In genomic region chr20:41086402-41087324, GRCh38 we compare ENCODE assay signal across 1 cellular context.
TF ChIP-seq lines count a peak whose summit lies in the region.

No MANE protein-coding gene starts in this region.

TF ChIP-seq in K562, 482 proteins besides CTCF, POLR2A, EP300 and RAD21 (continued from another document and continues in another):
- TF ChIP-seq ZBTB11 (CRISPR knock-in tag; IDR thresholded peaks at IDR 0.05): no peak; a peak in 1 of 6 replicates
- TF ChIP-seq HEY1 (CRISPR knock-in tag; IDR thresholded peaks at IDR 0.05; ENCODE audit: borderline replicate concordance): no peak; the same call in 1 of the 2 replicates
- no peak for TF ChIP-seq PTBP1 (IDR thresholded peaks at IDR 0.05; ENCODE audit: low read depth, low read length)
- no peak for TF ChIP-seq FOXO4 (CRISPR knock-in tag; IDR thresholded peaks at IDR 0.05)
- no peak for TF ChIP-seq KDM4B (IDR thresholded peaks at IDR 0.05; ENCODE audit: borderline replicate concordance in 2 of 2, low read depth in 1 of 2)
- TF ChIP-seq NCOA2 (IDR thresholded peaks at IDR 0.05; ENCODE audit: partially characterized antibody in 2 of 2): no peak
- no peak for TF ChIP-seq MTF1 (CRISPR knock-in tag; IDR thresholded peaks at IDR 0.05; ENCODE audit: borderline replicate concordance)
- TF ChIP-seq CHD1 (IDR thresholded peaks at IDR 0.05; ENCODE audit: low read length): no peak
- no peak for TF ChIP-seq ZNF3 (CRISPR knock-in tag; IDR thresholded peaks at IDR 0.05)
- TF ChIP-seq TCF15 (CRISPR knock-in tag; IDR thresholded peaks at IDR 0.05): no peak
- no peak for TF ChIP-seq FOXK2 (conservative IDR thresholded peaks at IDR 0.05 in 1 of 2, IDR thresholded peaks at IDR 0.05 in 1 of 2; ENCODE audit: low read depth in 2 of 2)
- peak; percentile 15 for TF ChIP-seq RBM25 (IDR thresholded peaks at IDR 0.05; ENCODE audit: low read depth, low read length, severe bottlenecking)
- TF ChIP-seq ZNF609 (CRISPR knock-in tag; IDR thresholded peaks at IDR 0.05; ENCODE audit: borderline replicate concordance): no peak
- TF ChIP-seq CBX1 (IDR thresholded peaks at IDR 0.05; ENCODE audit: low read depth): no peak
- no peak for TF ChIP-seq ZNF124 (CRISPR knock-in tag; IDR thresholded peaks at IDR 0.05)
- TF ChIP-seq MAZ (CRISPR knock-in tag; conservative IDR thresholded peaks at IDR 0.05 in 1 of 2, IDR thresholded peaks at IDR 0.05 in 1 of 2): peak in 1 of 2 experiments; percentile 48; a peak in 1 of 4 replicates
- TF ChIP-seq BRF1 (IDR thresholded peaks at IDR 0.05; ENCODE audit: borderline replicate concordance, extremely low read depth, insufficient read length): no peak
- peak; percentile 64 for TF ChIP-seq FOSL1 (tag; conservative IDR thresholded peaks at IDR 0.05)
- no peak for TF ChIP-seq HDAC6 (IDR thresholded peaks at IDR 0.05; ENCODE audit: low read depth, low read length)
- no peak for TF ChIP-seq GTF2B (IDR thresholded peaks at IDR 0.05; ENCODE audit: extremely low read depth, insufficient read length)
- no peak for TF ChIP-seq ZNF140 (CRISPR knock-in tag; IDR thresholded peaks at IDR 0.05)
- 0 out of 4 replicates have a peak, but pooled peaks of 1 of the 2 experiments have one; percentile 17 for TF ChIP-seq ARNT (IDR thresholded peaks at IDR 0.05)
- TF ChIP-seq ZBTB26 (CRISPR knock-in tag; IDR thresholded peaks at IDR 0.05): no peak
- TF ChIP-seq STAT6 (CRISPR knock-in tag; IDR thresholded peaks at IDR 0.05): no peak
- peak; percentile 93 for TF ChIP-seq SMARCE1 (IDR thresholded peaks at IDR 0.05)
- peak; percentile 88 for TF ChIP-seq CBFA2T3 (IDR thresholded peaks at IDR 0.05)
- no peak for TF ChIP-seq ETV5 (CRISPR knock-in tag; IDR thresholded peaks at IDR 0.05; ENCODE audit: low read depth)
- TF ChIP-seq MYNN (IDR thresholded peaks at IDR 0.05): 0 out of 2 replicates have a peak, but pooled peaks have one; percentile 18
- no peak for TF ChIP-seq MYNN (CRISPR knock-in tag; IDR thresholded peaks at IDR 0.05)
- TF ChIP-seq BCOR (IDR thresholded peaks at IDR 0.05): no peak
- peak; percentile 35 for TF ChIP-seq CCNT2 (IDR thresholded peaks at IDR 0.05; ENCODE audit: borderline replicate concordance, extremely low read depth, insufficient read length, low read depth, low read length)
- TF ChIP-seq HES1 (IDR thresholded peaks at IDR 0.05; ENCODE audit: low read depth): no peak
- no peak for TF ChIP-seq FOXJ3 (CRISPR knock-in tag; IDR thresholded peaks at IDR 0.05)
- no peak; the same call in 1 of the 2 replicates for TF ChIP-seq CHAMP1 (IDR thresholded peaks at IDR 0.05)
- TF ChIP-seq MEF2A (IDR thresholded peaks at IDR 0.05; ENCODE audit: control insufficient read depth, low read depth, low read length): no peak
- no peak for TF ChIP-seq KLF10 (CRISPR knock-in tag; IDR thresholded peaks at IDR 0.05)
- TF ChIP-seq MLLT1 (IDR thresholded peaks at IDR 0.05): peak in 1 of 2 experiments; percentile 77; a peak in 2 of 4 replicates
- TF ChIP-seq ASH1L (IDR thresholded peaks at IDR 0.05; ENCODE audit: borderline replicate concordance, low read depth, partially characterized antibody): no peak
- TF ChIP-seq ZNF143 (CRISPR knock-in tag; IDR thresholded peaks at IDR 0.05): no peak
- no peak for TF ChIP-seq HIVEP1 (CRISPR knock-in tag; IDR thresholded peaks at IDR 0.05)
- TF ChIP-seq ZNF699 (CRISPR knock-in tag; IDR thresholded peaks at IDR 0.05; ENCODE audit: insufficient replicate concordance): no peak
- no peak for TF ChIP-seq SMAD1 (IDR thresholded peaks at IDR 0.05; ENCODE audit: low read depth, low read length, partially characterized antibody)
- no peak for TF ChIP-seq PCBP1 (IDR thresholded peaks at IDR 0.05; ENCODE audit: low read depth, low read length, poor library complexity, severe bottlenecking)
